8 cellular contexts compared by ENCODE assay signal in genomic region chr21:25801217-25802015, GRCh38.
DNase-seq lines count a peak whose midpoint lies in the region; ATAC-seq, FAIRE-seq and TF ChIP-seq lines count a peak whose summit lies in the region.

No MANE protein-coding gene starts in this region.

- BruUV-seq in mammary epithelial cell (replicated peaks; lab: Mats Ljungman, UMichigan) = no TSS peak

- H4K20me1 ChIP-seq in mammary epithelial cell (ENCODE audit: insufficient read depth, low read length) (no peaks in the 10 kb centered on the region), keratinocyte (ENCODE audit: control insufficient read depth, extremely low read depth, insufficient read depth, low read length) (no peaks in the 10 kb centered on the region)

- H3K79me2 ChIP-seq in mammary epithelial cell (ENCODE audit: insufficient read depth, low read length) = no peaks in the 10 kb centered on the region
- H3K79me2 ChIP-seq in keratinocyte (ENCODE audit: control insufficient read depth, insufficient read depth, low read length) = no peaks in the 10 kb centered on the region

- no peaks in the 10 kb centered on the region for H3K36me3 ChIP-seq in mammary epithelial cell (ENCODE audit: insufficient read depth, low read length)
- no peaks in the 10 kb centered on the region for H3K36me3 ChIP-seq in keratinocyte (ENCODE audit: control insufficient read depth in 2 of 2, extremely low read depth in 1 of 2, insufficient read depth in 2 of 2, low read length in 2 of 2)

- H3K27me3 ChIP-seq in mammary epithelial cell (ENCODE audit: insufficient read depth, low read length) (peaks cover 2% of the 10 kb centered on the region), keratinocyte (ENCODE audit: control insufficient read depth, extremely low read depth, insufficient read depth, low read length) (peaks cover 6% of the 10 kb centered on the region)

- H3K4me3 ChIP-seq in mammary epithelial cell (replicated peaks in 1 of 3; ENCODE audit: insufficient read depth in 1 of 3, low read depth in 2 of 3, low read length in 3 of 3) (no peak overlapping the region), keratinocyte (ENCODE audit: control insufficient read depth in 2 of 3, extremely low read depth in 1 of 3, insufficient read depth in 2 of 3, low read depth in 1 of 3, low read length in 3 of 3) (no peak overlapping the region)

- H3K4me1 ChIP-seq in mammary epithelial cell (ENCODE audit: insufficient read depth, low read length) = no peaks in the 10 kb centered on the region
- H3K4me1 ChIP-seq in keratinocyte (ENCODE audit: control insufficient read depth, extremely low read depth, insufficient read depth, low read length) = no peaks in the 10 kb centered on the region

- in situ Hi-C loops in ACHN (cut with HindIII; ENCODE audit: low pct_ligation_motif_present, low pct_unique_long_range_greater_than_20kb, low sequenced_read_pairs) (no loop called here), mammary epithelial cell (cut with MboI; ENCODE audit: low sequenced_read_pairs in 2 of 2) (no loop called here)

- POLR2A ChIA-PET in activated B cell treated with CpG ODN at 0.5 μM for 24 hours (lab: Charles Lee) = no interaction called here

- peaks cover 6% of the 10 kb centered on the region for H3K4me1 Mint-ChIP-seq in activated B cell treated with CpG ODN at 0.5 μM for 24 hours

- no peaks in the 10 kb centered on the region for H3K9me1 ChIP-seq in keratinocyte (ENCODE audit: control insufficient read depth, extremely low read depth, insufficient read depth, low read length)

- peak; percentile 53 for FAIRE-seq in keratinocyte (lab: Jason Lieb, UNC)

- intact Hi-C loops in activated B cell treated with CpG ODN at 0.5 μM for 24 hours (cut with micrococcal nuclease) (loop anchor here (1.0 to 5.0 kb wide), 3 partner anchors 67 to 379 kb away; partner anchors contain the start of genes ATP5PF and GABPA), mammary epithelial cell (cut with micrococcal nuclease) (loop anchor here (1.0 kb wide), 1 partner anchor 193 kb away; no protein-coding TSS in a partner anchor)

- H3K27ac Mint-ChIP-seq in activated B cell treated with CpG ODN at 0.5 μM for 24 hours = no peak overlapping the region

- 51% methylated on average over 20 of the region's 20 CpGs for WGBS in mammary epithelial cell (ENCODE audit: low coverage, missing lambda C conversion rate)

- no peak overlapping the region for H3K9ac ChIP-seq in mammary epithelial cell (ENCODE audit: insufficient read depth, low read length)
- no peak overlapping the region for H3K9ac ChIP-seq in keratinocyte (ENCODE audit: control insufficient read depth, extremely low read depth, insufficient read depth, low read length)

- CTCF ChIA-PET in activated B cell treated with CpG ODN at 0.5 μM for 24 hours (lab: Charles Lee) = interaction anchor here (0.6 to 1.9 kb wide), 4 partner anchors 11 to 191 kb away, joined by 3 to 5 read pairs (median 4); no protein-coding TSS in a partner anchor
- CTCF ChIA-PET in mammary epithelial cell (lab: Charles Lee; ENCODE audit: low non-redundant PET) = interaction anchor here (0.5 to 0.6 kb wide), 2 partner anchors 73 to 188 kb away, joined by 3 to 6 read pairs; no protein-coding TSS in a partner anchor

- H3K9me3 ChIP-seq in mammary epithelial cell (replicated peaks; ENCODE audit: insufficient read depth, low read length) (no peaks in the 10 kb centered on the region), keratinocyte (ENCODE audit: control insufficient read depth, low read depth, low read length) (no peaks in the 10 kb centered on the region)

- peak; percentile 55 for TF ChIP-seq CTCF in activated B cell treated with CpG ODN at 0.5 μM for 24 hours (IDR thresholded peaks at IDR 0.05)
- peak; percentile 93 to 100 for TF ChIP-seq CTCF in mammary epithelial cell (conservative IDR thresholded peaks at IDR 0.05 in 1 of 2, IDR thresholded peaks at IDR 0.05 in 1 of 2; ENCODE audit: extremely low read depth in 1 of 2, insufficient read depth in 1 of 2, low read depth in 1 of 2, low read length in 2 of 2)
- peak; percentile 94 to 100 (median 99) for TF ChIP-seq CTCF in keratinocyte (optimal IDR thresholded peaks at IDR 0.05 in 1 of 3, IDR thresholded peaks at IDR 0.05 in 1 of 3, conservative IDR thresholded peaks at IDR 0.05 in 1 of 3; ENCODE audit: extremely low read depth in 1 of 3, insufficient read depth in 2 of 3, low read length in 3 of 3)

- H3K4me2 ChIP-seq in mammary epithelial cell (ENCODE audit: insufficient read depth, low read depth, low read length) (no peak overlapping the region), keratinocyte (ENCODE audit: control insufficient read depth, extremely low read depth, insufficient read depth, low read depth, low read length) (peak overlapping the region; percentile 47)

- no peaks in the 10 kb centered on the region for H3K36me3 Mint-ChIP-seq in activated B cell treated with CpG ODN at 0.5 μM for 24 hours (ENCODE audit: low read depth)

- dilution Hi-C loops in mammary epithelial cell (cut with HindIII; ENCODE audit: low sequenced_read_pairs) = no loop called here
- dilution Hi-C loops in keratinocyte (cut with MboI; ENCODE audit: extremely low pct_ligation_motif_present, low sequenced_read_pairs) = no loop called here

- DNase-seq in ACHN = peak; percentile 83
- peak; percentile 80 for DNase-seq in NCI-H2171 treated with DMSO at 0.1 percent for 48 hours (lab: John Stamatoyannopoulos, UW)
- DNase-seq in activated B cell treated with CpG ODN at 0.5 μM for 24 hours = peak; percentile 56
- peak; percentile 59 for DNase-seq in mammary epithelial cell
- peak; percentile 26 for DNase-seq in keratinocyte (ENCODE audit: low read depth, low spot score)
- peak; percentile 92 for DNase-seq in stimulated activated CD4-positive, alpha-beta T cell treated with anti-CD3 and anti-CD28 coated beads, Interleukin-1b, Interleukin-23, amount 100 ng/mL, for 48 hours

- peak overlapping the region; percentile 70 for H2AFZ ChIP-seq in mammary epithelial cell (ENCODE audit: low read depth, low read length)
- no peak overlapping the region for H2AFZ ChIP-seq in keratinocyte (ENCODE audit: control insufficient read depth, low read length)

- ATAC-seq in GM18861 (IDR thresholded peaks at IDR 0.05; ENCODE audit: unreplicated experiment) (peak; percentile 99), HG03064 (IDR thresholded peaks at IDR 0.05; ENCODE audit: low read depth, unreplicated experiment) (peak; percentile 94), activated B cell treated with CpG ODN at 0.5 μM for 24 hours (ENCODE audit: low read depth) (peak; percentile 100)

- H3K4me3 Mint-ChIP-seq in activated B cell treated with CpG ODN at 0.5 μM for 24 hours = no peak overlapping the region

- H3K27ac ChIP-seq in mammary epithelial cell (ENCODE audit: insufficient read depth, low read depth, low read length) (no peak overlapping the region), keratinocyte (ENCODE audit: control insufficient read depth, insufficient read depth, low read length) (no peak overlapping the region)

- no peaks in the 10 kb centered on the region for H3K9me3 Mint-ChIP-seq in activated B cell treated with CpG ODN at 0.5 μM for 24 hours

- peaks cover 11% of the 10 kb centered on the region for H3K27me3 Mint-ChIP-seq in activated B cell treated with CpG ODN at 0.5 μM for 24 hours

Comparison
In these comparisons a context has a peak if more than half of its experiments do, and no peak if none do; other contexts are left out.
1. DNase-seq: peak in every context shown above with its lines; median percentile 92 in stimulated activated CD4-positive, alpha-beta T cell treated with anti-CD3 and anti-CD28 coated beads, Interleukin-1b, Interleukin-23, amount 100 ng/mL, for 48 hours; 83 in ACHN; 80 in NCI-H2171 treated with DMSO at 0.1 percent for 48 hours; 59 in mammary epithelial cell; 56 in activated B cell treated with CpG ODN at 0.5 μM for 24 hours; 26 in keratinocyte.